In the genomic region with DNA sequence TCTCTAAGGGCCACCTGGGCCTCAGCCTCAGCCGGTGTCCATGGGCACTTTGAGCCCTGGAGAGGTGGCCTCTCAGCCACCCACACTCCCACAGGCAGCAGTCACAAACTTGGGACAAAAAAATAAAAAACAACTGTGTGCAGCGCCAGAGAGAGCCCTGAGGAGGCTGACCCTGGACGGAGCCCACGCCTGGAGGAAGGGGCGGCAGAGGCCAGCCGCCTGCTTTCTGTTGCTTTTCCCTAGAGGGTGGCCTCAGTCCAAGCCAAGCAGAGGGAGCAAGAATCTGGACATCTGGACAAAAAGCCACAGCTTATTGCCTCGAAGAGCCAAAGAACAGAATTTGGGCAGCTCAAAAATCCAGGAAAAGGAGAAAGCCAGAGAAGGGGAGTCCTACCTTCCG, we compare ENCODE assay signal across 27 cellular contexts. TPM values are rescaled to one million over a fixed set of nuclear protein-coding genes. Genes with fewer than 3 reads are reported as not detected.
"Had no signal": no experiment of that assay in that cellular context is flagged by ENCODE, and none has a peak within 500 bp of the region (broad histone marks: within the 10 kb centered on the region; RNA-seq: fewer than 3 reads in every experiment).

No MANE protein-coding gene starts in this region.

- FAIRE-seq: bronchial epithelial cell, keratinocyte, pancreas had no signal

- H3K4me1 ChIP-seq: esophagus squamous epithelium, gastrocnemius medialis, lower lobe of right lung, pancreas, psoas muscle, sigmoid colon, vagina had no signal

- H3K9me3 ChIP-seq: esophagus squamous epithelium, gastrocnemius medialis, lower lobe of right lung, neutrophil, pancreas, psoas muscle, sigmoid colon, thoracic aorta, vagina had no signal

- H3K36me3 ChIP-seq: esophagus squamous epithelium, gastrocnemius medialis, lower lobe of right lung, neutrophil, pancreas, sigmoid colon, thoracic aorta, vagina had no signal

- H3K9me3 Mint-ChIP-seq: activated naive CD8-positive, alpha-beta T cell treated with anti-CD3 and anti-CD28 coated beads, Interleukin-2, amount 10 ng/mL, durations not matched to agents 7 days and 5 days; activated T-cell treated with anti-CD3 and anti-CD28 coated beads, Interleukin-2, amount 50 U/mL, for 4 hours; activated T-helper 2 cell treated with anti-CD3 and anti-CD28 coated beads, Interferon-gamma antibody, Interleukin-2, Interleukin-4, amounts not matched to agents 10 μg/mL and 5 μg/mL and 100 μg/mL, durations not matched to agents 14 hours and 24 hours and 36 hours; T-helper 1 cell treated with Interleukin-12 subunit alpha and Interleukin-12 subunit beta and Interleukin-4 antibody, amounts not matched to agents 30 μg/mL and 1 μg/mL, for 36 hours; type B pancreatic cell; WTC11 had no signal

- H3K36me3 Mint-ChIP-seq: activated naive CD8-positive, alpha-beta T cell treated with anti-CD3 and anti-CD28 coated beads, Interleukin-2, amount 10 ng/mL, durations not matched to agents 7 days and 5 days; naive thymus-derived CD8-positive, alpha-beta T cell; type B pancreatic cell; WTC11 had no signal

- H3K27ac ChIP-seq: coronary artery, esophagus squamous epithelium, gastrocnemius medialis, lower lobe of right lung, neutrophil, pancreas, psoas muscle, sigmoid colon, thoracic aorta, vagina had no signal

- H3K4me3 Mint-ChIP-seq: activated naive CD8-positive, alpha-beta T cell treated with anti-CD3 and anti-CD28 coated beads, Interleukin-2, amount 10 ng/mL, durations not matched to agents 7 days and 5 days; activated T-cell treated with anti-CD3 and anti-CD28 coated beads, Interleukin-2, amount 50 U/mL, for 4 hours; naive thymus-derived CD8-positive, alpha-beta T cell; T-helper 1 cell treated with Interleukin-12 subunit alpha and Interleukin-12 subunit beta and Interleukin-4 antibody, amounts not matched to agents 30 μg/mL and 1 μg/mL, for 36 hours; type B pancreatic cell; WTC11 had no signal

- H3K27me3 ChIP-seq: esophagus squamous epithelium, gastrocnemius medialis, neutrophil, pancreas, sigmoid colon, vagina had no signal

- H3K4me3 ChIP-seq: coronary artery, esophagus squamous epithelium, gastrocnemius medialis, lower lobe of right lung, pancreas, psoas muscle, sigmoid colon, thoracic aorta, vagina had no signal

- ATAC-seq: gastrocnemius medialis; lower lobe of right lung; naive thymus-derived CD8-positive, alpha-beta T cell; pancreas; psoas muscle; WTC11 had no signal

- H3K27ac Mint-ChIP-seq: activated naive CD8-positive, alpha-beta T cell treated with anti-CD3 and anti-CD28 coated beads, Interleukin-2, amount 10 ng/mL, durations not matched to agents 7 days and 5 days; activated T-helper 2 cell treated with anti-CD3 and anti-CD28 coated beads, Interferon-gamma antibody, Interleukin-2, Interleukin-4, amounts not matched to agents 10 μg/mL and 5 μg/mL and 100 μg/mL, durations not matched to agents 14 hours and 24 hours and 36 hours; T-helper 1 cell treated with Interleukin-12 subunit alpha and Interleukin-12 subunit beta and Interleukin-4 antibody, amounts not matched to agents 30 μg/mL and 1 μg/mL, for 36 hours; type B pancreatic cell; WTC11 had no signal

- H3K27me3 Mint-ChIP-seq: naive thymus-derived CD8-positive, alpha-beta T cell had no signal

- DNase-seq: activated CD8-positive, alpha-beta memory T cell treated with anti-CD3 and anti-CD28 coated beads for 24 hours; activated CD8-positive, alpha-beta memory T cell treated with anti-CD3 and anti-CD28 coated beads, Interleukin-2, amount 50 U/mL, for 4 hours; activated naive CD4-positive, alpha-beta T cell treated with Interleukin-2 at 50 U/mL for 16 hours; activated naive CD8-positive, alpha-beta T cell treated with anti-CD3 and anti-CD28 coated beads, Interleukin-2, amount 10 ng/mL, durations not matched to agents 7 days and 5 days; activated T-cell treated with anti-CD3 and anti-CD28 coated beads, Interleukin-2, amount 50 U/mL, for 4 hours; amniotic stem cell; cerebellar nuclear complex; esophagus squamous epithelium; gastrocnemius medialis; lower lobe of right lung; naive thymus-derived CD8-positive, alpha-beta T cell; pancreas; psoas muscle; sigmoid colon; stimulated activated CD4-positive, alpha-beta T cell treated with anti-CD3 and anti-CD28 coated beads, Interleukin-4, amount 100 ng/mL, for 1 hour; stimulated activated naive CD4-positive, alpha-beta T cell; T1000 had no signal

RNA-seq across cellular contexts. Expression of a gene that starts 43.3 kb away (rescaled TPM):
- total RNA-seq: bronchial epithelial cell had no signal
- polyA plus RNA-seq: keratinocyte had no signal
